ENCODE assay signal across 15 cellular contexts in genomic region chr3:67691207-67691606, GRCh38.
"Had no signal": no experiment of that assay in that cellular context is flagged by ENCODE, and none has a peak within 500 bp of the region (broad histone marks: within the 10 kb centered on the region; RNA-seq: fewer than 3 reads in every experiment).

No MANE protein-coding gene starts in this region.

- ATAC-seq: activated naive CD8-positive, alpha-beta T cell treated with anti-CD3 and anti-CD28 coated beads, Interleukin-2, amount 50 U/mL, for 24 hours; esophagus mucosa; sciatic nerve had no signal

- H3K27ac ChIP-seq: ascending aorta, spleen, suprapubic skin had no signal

- H3K4me1 ChIP-seq: ascending aorta, suprapubic skin had no signal

- H3K9me3 ChIP-seq: ascending aorta, spleen, suprapubic skin had no signal

- H3K36me3 ChIP-seq: ascending aorta, spleen, suprapubic skin had no signal

- H3K27me3 ChIP-seq: ascending aorta, spleen, suprapubic skin had no signal

- DNase-seq: activated CD4-positive, alpha-beta T cell treated with anti-CD3 and anti-CD28 coated beads for 48 hours; activated naive CD4-positive, alpha-beta T cell treated with Interleukin-2 at 50 U/mL for 16 hours; activated naive CD8-positive, alpha-beta T cell treated with anti-CD3 and anti-CD28 coated beads, Interleukin-2, amount 50 U/mL, for 24 hours; glutamatergic neuron; left colon; spleen; stimulated activated CD4-positive, alpha-beta T cell treated with anti-CD3 and anti-CD28 coated beads, Interleukin-1b, Interleukin-23, amount 100 ng/mL, for 48 hours; stimulated activated naive CD4-positive, alpha-beta T cell treated with Interleukin-2 at 50 U/mL for 16 hours; T1000 had no signal

- H3K4me3 ChIP-seq: ascending aorta, spleen, suprapubic skin had no signal

- FAIRE-seq: bronchial epithelial cell, endometrium had no signal
